1 cellular context compared by ENCODE assay signal in genomic region chr7:106465704-106466468, GRCh38.
TF ChIP-seq lines count a peak whose summit lies in the region.

No MANE protein-coding gene starts in this region.

TF ChIP-seq in GM12878, 131 proteins besides CTCF, POLR2A, EP300 and RAD21:
- TF ChIP-seq E2F4 (IDR thresholded peaks at IDR 0.05; ENCODE audit: low read depth, low read length) (no peak), SIX5 (IDR thresholded peaks at IDR 0.05; ENCODE audit: low read depth, low read length, severe bottlenecking) (no peak), NR2C2 (IDR thresholded peaks at IDR 0.05; ENCODE audit: borderline replicate concordance, control insufficient read depth, insufficient read length, low read depth) (no peak), KAT2A (conservative IDR thresholded peaks at IDR 0.05; ENCODE audit: control insufficient read depth, low read depth, low read length) (no peak), ATF2 (IDR thresholded peaks at IDR 0.05; ENCODE audit: low read length) (no peak), USF2 (IDR thresholded peaks at IDR 0.05; ENCODE audit: borderline replicate concordance, low read depth, low read length) (no peak), ZNF24 (IDR thresholded peaks at IDR 0.05) (no peak), EED (IDR thresholded peaks at IDR 0.05; ENCODE audit: low read depth) (no peak)
- TF ChIP-seq, protein P1, sequence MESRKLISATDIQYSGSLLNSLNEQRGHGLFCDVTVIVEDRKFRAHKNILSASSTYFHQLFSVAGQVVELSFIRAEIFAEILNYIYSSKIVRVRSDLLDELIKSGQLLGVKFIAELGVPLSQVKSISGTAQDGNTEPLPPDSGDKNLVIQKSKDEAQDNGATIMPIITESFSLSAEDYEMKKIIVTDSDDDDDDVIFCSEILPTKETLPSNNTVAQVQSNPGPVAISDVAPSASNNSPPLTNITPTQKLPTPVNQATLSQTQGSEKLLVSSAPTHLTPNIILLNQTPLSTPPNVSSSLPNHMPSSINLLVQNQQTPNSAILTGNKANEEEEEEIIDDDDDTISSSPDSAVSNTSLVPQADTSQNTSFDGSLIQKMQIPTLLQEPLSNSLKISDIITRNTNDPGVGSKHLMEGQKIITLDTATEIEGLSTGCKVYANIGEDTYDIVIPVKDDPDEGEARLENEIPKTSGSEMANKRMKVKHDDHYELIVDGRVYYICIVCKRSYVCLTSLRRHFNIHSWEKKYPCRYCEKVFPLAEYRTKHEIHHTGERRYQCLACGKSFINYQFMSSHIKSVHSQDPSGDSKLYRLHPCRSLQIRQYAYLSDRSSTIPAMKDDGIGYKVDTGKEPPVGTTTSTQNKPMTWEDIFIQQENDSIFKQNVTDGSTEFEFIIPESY (IDR thresholded peaks at IDR 0.05): no peak
